16 cellular contexts compared by ENCODE assay signal in the genomic region with DNA sequence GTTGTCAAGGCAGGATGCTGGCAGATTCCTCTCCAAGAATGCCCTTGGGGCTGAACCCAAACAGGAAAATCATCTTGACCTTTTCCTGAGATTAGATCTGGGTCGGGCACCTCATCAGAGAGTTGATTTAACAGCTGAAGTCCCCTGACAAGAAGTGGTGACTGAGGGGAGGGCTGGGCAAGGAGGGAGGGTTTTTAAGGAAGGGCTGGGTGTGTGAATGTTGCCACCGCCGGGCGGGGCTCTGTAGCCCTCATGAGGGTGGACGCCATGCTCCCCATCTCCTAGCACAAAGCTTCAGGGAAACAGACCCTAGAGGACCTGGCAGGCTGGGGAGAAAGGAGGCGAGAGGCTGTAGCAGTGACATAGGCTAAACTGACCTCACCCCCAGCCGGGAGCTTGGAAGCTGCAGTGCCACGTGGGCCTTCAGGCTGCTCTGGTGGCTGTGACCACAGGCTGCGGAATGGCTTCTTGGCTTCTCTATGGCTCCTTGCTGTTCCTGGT.
"Had no signal": no experiment of that assay in that cellular context is flagged by ENCODE, and none has a peak within 500 bp of the region (broad histone marks: within the 10 kb centered on the region; RNA-seq: fewer than 3 reads in every experiment).

No MANE protein-coding gene starts in this region.

- H3K27ac ChIP-seq: body of pancreas, esophagus muscularis mucosa, psoas muscle, upper lobe of left lung had no signal

- FAIRE-seq: TTC549 had no signal

- H3K27me3 ChIP-seq: body of pancreas, esophagus muscularis mucosa, upper lobe of left lung had no signal

- H3K4me3 ChIP-seq: body of pancreas, esophagus muscularis mucosa, psoas muscle, upper lobe of left lung had no signal

- DNase-seq: activated CD4-positive, alpha-beta T cell treated with anti-CD3 and anti-CD28 coated beads, Interleukin-2, amount 50 U/mL, for 1 hour; activated T-cell treated with anti-CD3 and anti-CD28 coated beads, Interleukin-2, amount 50 U/mL, for 1 hour; amniotic stem cell; body of pancreas; cerebellar nuclear complex; left ventricle myocardium superior; naive B cell; occipital lobe; psoas muscle; stimulated activated CD4-positive, alpha-beta T cell treated with anti-CD3 and anti-CD28 coated beads, Interleukin-2, amount 100 ng/mL, for 24 hours; stimulated activated naive B cell treated with anti-CD40 and anti-IgM and Interleukin-4, amounts not matched to agents 10 μg/mL and 1 μg/mL and 100 μg/mL, for 72 hours; T-helper 17 cell had no signal

- ATAC-seq: body of pancreas; left ventricle myocardium superior; psoas muscle; sciatic nerve; stimulated activated naive B cell treated with anti-CD40 and anti-IgM and Interleukin-4, amounts not matched to agents 10 μg/mL and 1 μg/mL and 100 μg/mL, for 72 hours; T-helper 17 cell had no signal

- H3K9me3 ChIP-seq: body of pancreas, esophagus muscularis mucosa, psoas muscle, upper lobe of left lung had no signal

- H3K4me1 ChIP-seq: psoas muscle had no signal

- H3K36me3 ChIP-seq: esophagus muscularis mucosa, upper lobe of left lung had no signal
